12 cellular contexts compared by ENCODE assay signal in genomic region chr20:36827541-36828279, GRCh38. TPM values are rescaled to one million over a fixed set of nuclear protein-coding genes. Genes with fewer than 3 reads are reported as not detected.
DNase-seq lines count a peak whose midpoint lies in the region; ATAC-seq, FAIRE-seq and TF ChIP-seq lines count a peak whose summit lies in the region.
"Had no signal": no experiment of that assay in that cellular context is flagged by ENCODE, and none has a peak within 500 bp of the region (broad histone marks: within the 10 kb centered on the region; RNA-seq: fewer than 3 reads in every experiment).

No MANE protein-coding gene starts in this region.

- TF ChIP-seq CTCF in esophagus muscularis mucosa (IDR thresholded peaks at IDR 0.05) = no peak
- TF ChIP-seq CTCF in upper lobe of right lung (IDR thresholded peaks at IDR 0.05) = no peak

- H3K4me1 ChIP-seq in esophagus muscularis mucosa = peaks cover 58 to 91% (median 86%) of the 10 kb centered on the region in 4 donors
- peaks cover 33% of the 10 kb centered on the region for H3K4me1 ChIP-seq in upper lobe of right lung

- WGBS in esophagus muscularis mucosa = 69% methylated on average over 6 of the region's 11 CpGs

- H3K36me3 ChIP-seq in esophagus muscularis mucosa = peaks cover 15 to 47% (median 32%) of the 10 kb centered on the region in 4 donors
- peaks cover 18% of the 10 kb centered on the region for H3K36me3 ChIP-seq in upper lobe of right lung
- H3K36me3 ChIP-seq: ovary had no signal

- H3K9me3 ChIP-seq in esophagus muscularis mucosa = no peaks in the 10 kb centered on the region
- H3K9me3 ChIP-seq in upper lobe of right lung = no peaks in the 10 kb centered on the region
- H3K9me3 ChIP-seq: ovary had no signal

- peak; percentile 84 for ATAC-seq in GM19463 (IDR thresholded peaks at IDR 0.05; ENCODE audit: unreplicated experiment)
- ATAC-seq in HG03159 (IDR thresholded peaks at IDR 0.05; ENCODE audit: unreplicated experiment) = peak; percentile 82
- no peak for ATAC-seq in effector memory CD8-positive, alpha-beta T cell (replicated peaks)
- ATAC-seq in upper lobe of right lung = no peak
- ATAC-seq: Panc1 had no signal

- no peak overlapping the region for H3K27ac Mint-ChIP-seq in effector memory CD8-positive, alpha-beta T cell
- H3K27ac Mint-ChIP-seq: CD4-positive, CD25-positive, alpha-beta regulatory T cell had no signal

- H3K4me3 Mint-ChIP-seq in effector memory CD8-positive, alpha-beta T cell = no peak overlapping the region
- H3K4me3 Mint-ChIP-seq: CD4-positive, CD25-positive, alpha-beta regulatory T cell had no signal

- no peak for TF ChIP-seq POLR2A in GM12891 (IDR thresholded peaks at IDR 0.05; ENCODE audit: low read depth, low read length)
- TF ChIP-seq POLR2A in esophagus muscularis mucosa (IDR thresholded peaks at IDR 0.05; ENCODE audit: low read depth) = no peak

- FAIRE-seq in GM12891 (lab: Jason Lieb, UNC) = peak; percentile 91

- no peaks in the 10 kb centered on the region for H3K27me3 ChIP-seq in esophagus muscularis mucosa
- no peaks in the 10 kb centered on the region for H3K27me3 ChIP-seq in upper lobe of right lung
- H3K27me3 ChIP-seq: ovary had no signal

- DNase-seq in GM12891 (ENCODE audit: insufficient read length, low spot score) (peak; percentile 65), esophagus muscularis mucosa (ENCODE audit: extremely low spot score) (no peak), upper lobe of right lung (no peak), NCI-H345 treated with DMSO at 0.1 percent for 48 hours (lab: John Stamatoyannopoulos, UW; ENCODE audit: unreplicated experiment) (no peak), OCI-M1 (lab: John Stamatoyannopoulos, UW) (no peak)
- DNase-seq in effector memory CD8-positive, alpha-beta T cell = no peak
- DNase-seq: activated effector memory CD4-positive, alpha-beta T cell treated with Interleukin-2 at 50 U/mL for 16 hours; CD4-positive, CD25-positive, alpha-beta regulatory T cell had no signal

- peaks cover 0 to 5% of the 10 kb centered on the region in 2 donors for H3K4me1 Mint-ChIP-seq in effector memory CD8-positive, alpha-beta T cell (ENCODE audit: low read depth in 2 of 2)

- H3K27me3 Mint-ChIP-seq in effector memory CD8-positive, alpha-beta T cell = no peaks in the 10 kb centered on the region

- intact Hi-C loops in esophagus muscularis mucosa (cut with DNase I) (no loop called here), upper lobe of right lung (cut with DNase I) (no loop called here)

- no peak for TF ChIP-seq EP300 in esophagus muscularis mucosa (IDR thresholded peaks at IDR 0.05)

- H3K4me3 ChIP-seq in esophagus muscularis mucosa (no peak overlapping the region), upper lobe of right lung (no peak overlapping the region)
- H3K4me3 ChIP-seq: ovary had no signal

- H3K9me3 Mint-ChIP-seq in effector memory CD8-positive, alpha-beta T cell = no peaks in the 10 kb centered on the region
- H3K9me3 Mint-ChIP-seq: CD4-positive, CD25-positive, alpha-beta regulatory T cell had no signal

- H3K36me3 Mint-ChIP-seq in effector memory CD8-positive, alpha-beta T cell (ENCODE audit: insufficient read depth) = no peaks in the 10 kb centered on the region
- H3K36me3 Mint-ChIP-seq: CD4-positive, CD25-positive, alpha-beta regulatory T cell had no signal

- H3K27ac ChIP-seq in esophagus muscularis mucosa (replicated peaks in 1 of 4) (peak overlapping the region; percentile 20 to 62 (median 49)), upper lobe of right lung (no peak overlapping the region)
- H3K27ac ChIP-seq: ovary had no signal

TF ChIP-seq in GM12891, 5 proteins besides CTCF, POLR2A, EP300 and RAD21:
- TF ChIP-seq POU2F2 (IDR thresholded peaks at IDR 0.05; ENCODE audit: low read depth, low read length) (no peak), PAX5 (IDR thresholded peaks at IDR 0.05; ENCODE audit: insufficient read depth, low read length, severe bottlenecking) (no peak), POLR2AphosphoS5 (IDR thresholded peaks at IDR 0.05; ENCODE audit: low read depth, low read length) (no peak), SPI1 (IDR thresholded peaks at IDR 0.05; ENCODE audit: low read depth, low read length) (peak; percentile 94), TAF1 (IDR thresholded peaks at IDR 0.05; ENCODE audit: low read depth, low read length) (no peak)
TF ChIP-seq in GM12891: peak in this region for 1.

RNA-seq across cellular contexts. Expression of gene TLDC2, which starts 48.2 kb away (rescaled TPM):
- 0.22 TPM for polyA plus RNA-seq in GM12891 (2012; ENCODE audit: low read depth, missing spikeins)
- under 1 TPM in 3 of 4 donors, not detected in 1; 0.34 to 0.66 (median 0.42) TPM for total RNA-seq in esophagus muscularis mucosa
- total RNA-seq in upper lobe of right lung = 1.6 TPM
- total RNA-seq: CD4-positive, CD25-positive, alpha-beta regulatory T cell had no signal

RNA-seq across cellular contexts. Expression of gene DSN1, which starts 54.1 kb away (rescaled TPM):
- polyA plus RNA-seq in GM12891 (2012; ENCODE audit: low read depth, missing spikeins) = 10.9 TPM
- 1 to 10 TPM; 5.1 to 7.5 (median 6.3) TPM for total RNA-seq in esophagus muscularis mucosa
- total RNA-seq in upper lobe of right lung = 7.5 TPM

Comparison
In these comparisons a context has a peak if more than half of its experiments do, and no peak if none do; other contexts are left out.
1. ATAC-seq: peak in GM19463 (single experiment) and HG03159 (single experiment); none in effector memory CD8-positive, alpha-beta T cell (single experiment) and upper lobe of right lung (single experiment).